In genomic region chr18:62442391-62442790, GRCh38 we compare ENCODE assay signal across 26 cellular contexts.
A peak's percentile ranks its signal among the peaks of the same experiment; 100 is the strongest.
DNase-seq lines count a peak whose midpoint lies in the region; ATAC-seq, FAIRE-seq and TF ChIP-seq lines count a peak whose summit lies in the region.
"Had no signal": no experiment of that assay in that cellular context is flagged by ENCODE, and none has a peak within 500 bp of the region (broad histone marks: within the 10 kb centered on the region; RNA-seq: fewer than 3 reads in every experiment).

No MANE protein-coding gene starts in this region.

- H3K79me2 ChIP-seq in HepG2 (ENCODE audit: insufficient read depth, low read length): no peaks in the 10 kb centered on the region
- H3K79me2 ChIP-seq in H1 (ENCODE audit: control insufficient read depth in 1 of 2, insufficient read depth in 2 of 2, low read length in 2 of 2): no peaks in the 10 kb centered on the region

- no peak for FAIRE-seq in HepG2 (lab: Jason Lieb, UNC)
- no peak for FAIRE-seq in H1 (lab: Jason Lieb, UNC)
- FAIRE-seq: A204.1, GM12878, GM12892, GM18507 had no signal

- no peaks in the 10 kb centered on the region for H3K27me3 ChIP-seq in HepG2 (ENCODE audit: control insufficient read depth in 1 of 2, insufficient read depth in 2 of 2, low read length in 2 of 2)
- H3K27me3 ChIP-seq in right lobe of liver: no peaks in the 10 kb centered on the region
- H3K27me3 ChIP-seq in H1 (replicated peaks in 1 of 4; ENCODE audit: control insufficient read depth in 3 of 4, extremely low read depth in 1 of 4, insufficient read depth in 3 of 4, low read length in 3 of 4): no peaks in the 10 kb centered on the region; a peak in 1 of 7 replicates
- H3K27me3 ChIP-seq in neuronal stem cell (ENCODE audit: control insufficient read depth in 3 of 3, insufficient read depth in 3 of 3, low read depth in 1 of 3, low read length in 3 of 3): peaks cover 0 to 3% (median 0%) of the 10 kb centered on the region in 3 experiments
- H3K27me3 ChIP-seq in dorsolateral prefrontal cortex: no peaks in the 10 kb centered on the region
- H3K27me3 ChIP-seq: BE2C, BLaER1 had no signal

- H2AK5ac ChIP-seq in H1 (ENCODE audit: low read depth, low read length) (no peak overlapping the region), neuronal stem cell (ENCODE audit: low read depth, low read length) (no peak overlapping the region)

- H2BK5ac ChIP-seq in H1 (ENCODE audit: low read depth, low read length) (no peak overlapping the region), neuronal stem cell (ENCODE audit: low read length) (peak overlapping the region; percentile 47)

- H4K20me1 ChIP-seq in HepG2 (ENCODE audit: insufficient read depth, low read length) (no peaks in the 10 kb centered on the region), H1 (replicated peaks in 1 of 2; ENCODE audit: control insufficient read depth in 1 of 2, insufficient read depth in 2 of 2, low read length in 2 of 2) (no peaks in the 10 kb centered on the region)
- H4K20me1 ChIP-seq: BLaER1 had no signal

- no peak for ATAC-seq in HepG2
- no peak for ATAC-seq in right lobe of liver
- no peak for ATAC-seq in GM21447 (IDR thresholded peaks at IDR 0.05; ENCODE audit: unreplicated experiment)
- ATAC-seq: GM12878 had no signal

- H3K4me3 ChIP-seq in HepG2 (replicated peaks in 1 of 3; ENCODE audit: insufficient read depth in 1 of 3, low read depth in 2 of 3, low read length in 3 of 3) (no peak overlapping the region), right lobe of liver (no peak overlapping the region), H1 (ENCODE audit: extremely low read depth in 1 of 4, insufficient read depth in 2 of 4, low read depth in 3 of 4, low read length in 4 of 4) (no peak overlapping the region), neuronal stem cell (ENCODE audit: low read length in 2 of 2) (no peak overlapping the region), dorsolateral prefrontal cortex (no peak overlapping the region)
- H3K4me3 ChIP-seq: BLaER1, GM12878 had no signal

- TF ChIP-seq RAD21 in HepG2 (CRISPR knock-in tag; IDR thresholded peaks at IDR 0.05) (no peak), H1 (IDR thresholded peaks at IDR 0.05 in 1 of 2, conservative IDR thresholded peaks at IDR 0.05 in 1 of 2; ENCODE audit: low read depth in 2 of 2, low read length in 2 of 2) (no peak)

- H3K4ac ChIP-seq in H1 (replicated peaks; ENCODE audit: insufficient read length, low read depth, low read length) (no peak overlapping the region), neuronal stem cell (ENCODE audit: low read length) (no peak overlapping the region)

- H4K8ac ChIP-seq in H1 (ENCODE audit: extremely low read depth, insufficient read depth, low read length) (no peak overlapping the region), neuronal stem cell (ENCODE audit: low read depth, low read length) (no peak overlapping the region)

- in situ Hi-C loops in HepG2 (cut with HindIII; ENCODE audit: extremely low pct_ligation_motif_present, low pct_unique_long_range_greater_than_20kb): no loop called here

- H2BK20ac ChIP-seq in H1 (ENCODE audit: low read length): no peak overlapping the region

- TF ChIP-seq EP300 in HepG2 (IDR thresholded peaks at IDR 0.05; ENCODE audit: low read depth in 2 of 2, low read length in 2 of 2): no peak
- TF ChIP-seq EP300 in HepG2 (CRISPR knock-in tag; IDR thresholded peaks at IDR 0.05; ENCODE audit: borderline replicate concordance): no peak
- no peak for TF ChIP-seq EP300 in H1 (IDR thresholded peaks at IDR 0.05; ENCODE audit: borderline replicate concordance in 1 of 2, low read depth in 2 of 2, low read length in 2 of 2)

- H3K23ac ChIP-seq in H1 (ENCODE audit: insufficient read length): no peak overlapping the region
- H3K23ac ChIP-seq in neuronal stem cell (ENCODE audit: low read depth, low read length, poor library complexity): peak overlapping the region; percentile 82

- H3K9me3 ChIP-seq in HepG2 (ENCODE audit: low read length) (no peaks in the 10 kb centered on the region), right lobe of liver (no peaks in the 10 kb centered on the region), H1 (ENCODE audit: insufficient read depth in 2 of 2, low read depth in 1 of 2, low read length in 1 of 2) (no peaks in the 10 kb centered on the region; a peak in 1 of 4 replicates), neuronal stem cell (replicated peaks in 1 of 2; ENCODE audit: control insufficient read depth in 2 of 2, insufficient read depth in 1 of 2, low read depth in 1 of 2, low read length in 2 of 2) (no peaks in the 10 kb centered on the region)
- H3K9me3 ChIP-seq: BE2C, BLaER1 had no signal

- H3K23me2 ChIP-seq in H1 (ENCODE audit: low read depth, low read length): no peaks in the 10 kb centered on the region

- H3K18ac ChIP-seq in H1 (ENCODE audit: extremely low read depth, low read length) (no peak overlapping the region), neuronal stem cell (ENCODE audit: low read length) (peak overlapping the region; percentile 34)

- no peak overlapping the region for H2BK15ac ChIP-seq in H1 (ENCODE audit: low read length)
- no peak overlapping the region for H2BK15ac ChIP-seq in neuronal stem cell (ENCODE audit: low read length)

- TF ChIP-seq POLR2A in HepG2 (IDR thresholded peaks at IDR 0.05; ENCODE audit: insufficient read depth in 1 of 2, low read depth in 2 of 2, low read length in 2 of 2) (no peak), right lobe of liver (IDR thresholded peaks at IDR 0.05) (no peak), H1 (IDR thresholded peaks at IDR 0.05; ENCODE audit: control extremely low read depth in 1 of 2, low read depth in 2 of 2, low read length in 2 of 2) (no peak)

- TF ChIP-seq CTCF in HepG2 (CRISPR knock-in tag; IDR thresholded peaks at IDR 0.05) (no peak), right lobe of liver (IDR thresholded peaks at IDR 0.05) (no peak), H1 (IDR thresholded peaks at IDR 0.05; ENCODE audit: control extremely low read depth in 1 of 3, insufficient read depth in 1 of 3, low read depth in 1 of 3, low read length in 3 of 3) (no peak), dorsolateral prefrontal cortex (IDR thresholded peaks at IDR 0.05 in 54 of 56, conservative IDR thresholded peaks at IDR 0.05 in 2 of 56; ENCODE audit: low read depth in 1 of 56, partially characterized antibody in 56 of 56) (no peak)

- intact Hi-C loops in HepG2 (cut with micrococcal nuclease; ENCODE audit: unreplicated experiment): no loop called here
- intact Hi-C loops in right lobe of liver (cut with DNase I): no loop called here
- intact Hi-C loops in dorsolateral prefrontal cortex (cut with DNase I): no loop called here

- H2AFZ ChIP-seq in HepG2 (ENCODE audit: low read length): no peak overlapping the region
- no peak overlapping the region for H2AFZ ChIP-seq in H1 (ENCODE audit: low read length)
- H2AFZ ChIP-seq in neuronal stem cell (ENCODE audit: low read length): no peak overlapping the region

- no peak overlapping the region for H4K5ac ChIP-seq in H1 (ENCODE audit: insufficient read length, low read depth, low read length)

- H2BK12ac ChIP-seq in H1 (ENCODE audit: low read depth, low read length) (0 out of 2 replicates have a peak overlapping the region, but pooled peaks have one; percentile 39), neuronal stem cell (ENCODE audit: low read length) (no peak overlapping the region)

- BruUV-seq in HepG2 (replicated peaks; lab: Mats Ljungman, UMichigan): no TSS peak

- H3K9ac ChIP-seq in HepG2 (ENCODE audit: insufficient read depth, low read depth, low read length) (no peak overlapping the region), H1 (replicated peaks in 1 of 4; ENCODE audit: extremely low read depth in 1 of 4, low read depth in 3 of 4, low read length in 3 of 4) (no peak overlapping the region), neuronal stem cell (ENCODE audit: low read depth, low read length, poor library complexity) (no peak overlapping the region)
- H3K9ac ChIP-seq: BLaER1 had no signal

- H3K4me2 ChIP-seq in HepG2 (ENCODE audit: low read depth, low read length) (no peak overlapping the region), H1 (ENCODE audit: insufficient read depth in 1 of 2, low read depth in 2 of 2, low read length in 2 of 2) (no peak overlapping the region), neuronal stem cell (ENCODE audit: insufficient read depth, low read length, poor library complexity, severe bottlenecking) (no peak overlapping the region)
- H3K4me2 ChIP-seq: BLaER1 had no signal

- whole genome bisulfite sequencing in HepG2 (ENCODE audit: low lambda C conversion rate): 90% methylated on average over 6 of the region's 10 CpGs
- WGBS in right lobe of liver (ENCODE audit: insufficient coverage, low coverage, low lambda C conversion rate, missing lambda C conversion rate): no CpG with 5 or more reads among the region's 10 CpGs
- 89% methylated on average over 10 of the region's 10 CpGs; no CpG with 5 or more reads in 1 of the 2 experiments for WGBS in H1 (ENCODE audit: extremely low coverage in 1 of 2, insufficient coverage in 1 of 2, insufficient read length in 1 of 2, insufficient replicate concordance in 2 of 2, low coverage in 1 of 2, low lambda C conversion rate in 2 of 2, missing lambda C conversion rate in 1 of 2), 2 experiments
- no CpG with 5 or more reads among the region's 10 CpGs for WGBS in neuronal stem cell (ENCODE audit: extremely low coverage in 2 of 2, insufficient read length in 2 of 2, insufficient replicate concordance in 1 of 2), 2 donors

- no peak overlapping the region for H3K56ac ChIP-seq in H1 (replicated peaks; ENCODE audit: insufficient read length, low read depth, low read length)

- H3K27ac ChIP-seq in HepG2 (ENCODE audit: extremely low read length, insufficient read depth, low read length) (no peak overlapping the region), right lobe of liver (no peak overlapping the region), H1 (ENCODE audit: low read depth, low read length) (no peak overlapping the region), neuronal stem cell (replicated peaks; ENCODE audit: low read length) (no peak overlapping the region), dorsolateral prefrontal cortex (no peak overlapping the region)
- H3K27ac ChIP-seq: BLaER1 had no signal

- no peaks in the 10 kb centered on the region; a peak in 1 of 5 replicates for H3K36me3 ChIP-seq in HepG2 (replicated peaks in 1 of 2; ENCODE audit: control insufficient read depth in 1 of 2, insufficient read depth in 2 of 2, low read length in 2 of 2)
- H3K36me3 ChIP-seq in right lobe of liver: no peaks in the 10 kb centered on the region
- H3K36me3 ChIP-seq in H1 (ENCODE audit: control insufficient read depth in 2 of 4, insufficient read depth in 4 of 4, low read length in 3 of 4): no peaks in the 10 kb centered on the region
- H3K36me3 ChIP-seq in neuronal stem cell (replicated peaks in 1 of 2; ENCODE audit: control insufficient read depth in 2 of 2, insufficient read depth in 2 of 2, low read length in 2 of 2): no peaks in the 10 kb centered on the region
- H3K36me3 ChIP-seq: BE2C, BLaER1 had no signal

- POLR2A ChIA-PET in HepG2 (lab: Yijun Ruan, JAX) (no interaction called here), H1 (lab: Charles Lee; ENCODE audit: partially characterized antibody) (no interaction called here)

- H3K14ac ChIP-seq in H1 (ENCODE audit: insufficient read length) (no peak overlapping the region), neuronal stem cell (ENCODE audit: low read length) (peak overlapping the region; percentile 58)

- no peaks in the 10 kb centered on the region for H3K79me1 ChIP-seq in H1 (ENCODE audit: low read depth, low read length)
- H3K79me1 ChIP-seq in neuronal stem cell (ENCODE audit: low read depth, low read length): peaks cover 1% of the 10 kb centered on the region

- no peak overlapping the region for H2BK120ac ChIP-seq in H1 (replicated peaks; ENCODE audit: low read depth, low read length)
- H2BK120ac ChIP-seq in neuronal stem cell (ENCODE audit: low read depth, low read length): no peak overlapping the region

- H3K4me1 ChIP-seq in HepG2 (ENCODE audit: insufficient read depth, low read length) (peaks cover 36% of the 10 kb centered on the region), right lobe of liver (peaks cover 0 to 14% (median 9%) of the 10 kb centered on the region in 4 donors), H1 (replicated peaks in 1 of 4; ENCODE audit: control insufficient read depth in 3 of 4, insufficient read depth in 4 of 4, low read length in 3 of 4) (peaks cover 0 to 3% (median 1%) of the 10 kb centered on the region in 4 experiments; a peak in 2 of 7 replicates), neuronal stem cell (ENCODE audit: control insufficient read depth in 2 of 2, insufficient read depth in 1 of 2, low read depth in 1 of 2, low read length in 2 of 2) (peaks cover 0 to 5% of the 10 kb centered on the region in 2 donors)
- H3K4me1 ChIP-seq: BE2C had no signal

- H4K91ac ChIP-seq in H1 (replicated peaks; ENCODE audit: insufficient read length, low read length): no peak overlapping the region
- no peak overlapping the region for H4K91ac ChIP-seq in neuronal stem cell (ENCODE audit: low read depth, low read length, poor library complexity)

- no peak for DNase-seq in HepG2 (ENCODE audit: low spot score)
- no peak for DNase-seq in right lobe of liver
- no peak for DNase-seq in H1 (ENCODE audit: low read depth in 1 of 2, low spot score in 2 of 2)
- DNase-seq in neuronal stem cell (ENCODE audit: low spot score): no peak
- DNase-seq in dorsolateral prefrontal cortex: no peak
- DNase-seq: 8988T; ACHN; BE2C; C1 segment of cervical spinal cord; CD4-positive, alpha-beta memory T cell; CD4-positive, CD25-positive, alpha-beta regulatory T cell; CD8-positive, alpha-beta memory T cell; COR-L47; DMS 273 treated with DMSO at 0.1 percent for 48 hours; DMS153; DMS53; DMS79; DND-41; EL; GDM1 had no signal

- CTCF ChIA-PET in HepG2 (lab: Yijun Ruan, JAX; ENCODE audit: low intra/inter-chr PET ratio, low total read pairs): no interaction called here
- CTCF ChIA-PET in H1 (lab: Charles Lee; ENCODE audit: partially characterized antibody): interaction anchor here (1.3 to 2.2 kb wide), 2 partner anchors 17 to 20 kb away, joined by 3 to 8 read pairs; no protein-coding TSS in a partner anchor
